ENCODE assay signal across 35 cellular contexts in the genomic region with DNA sequence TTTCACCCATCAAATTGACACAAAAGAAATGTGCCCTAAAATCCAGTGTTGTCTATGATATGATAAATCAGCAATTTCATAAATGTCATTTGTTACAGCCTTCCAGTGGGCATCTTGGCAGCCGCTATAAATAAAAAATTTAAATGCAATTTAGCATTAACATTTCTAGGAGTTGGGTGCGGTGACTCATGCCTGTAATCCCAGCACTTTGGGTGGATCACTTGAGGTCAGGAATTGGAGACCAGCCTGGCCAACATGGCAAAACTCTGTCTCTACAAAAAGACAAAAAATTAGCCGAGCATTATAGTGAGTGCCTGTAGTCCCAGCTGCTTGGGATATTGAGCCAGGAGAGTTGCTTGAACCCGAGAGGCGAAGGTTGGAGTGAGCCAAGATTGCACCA.
A peak's percentile ranks its signal among the peaks of the same experiment; 100 is the strongest.
DNase-seq lines count a peak whose midpoint lies in the region; ATAC-seq and TF ChIP-seq lines count a peak whose summit lies in the region.
"Had no signal": no experiment of that assay in that cellular context is flagged by ENCODE, and none has a peak within 500 bp of the region (broad histone marks: within the 10 kb centered on the region; RNA-seq: fewer than 3 reads in every experiment).

No MANE protein-coding gene starts in this region.

- WGBS in mesendoderm (ENCODE audit: extremely low coverage, insufficient coverage, low lambda C conversion rate): no CpG with 5 or more reads among the region's 5 CpGs

- peaks cover 16% of the 10 kb centered on the region for H3K9me3 Mint-ChIP-seq in CD4-positive, alpha-beta T cell
- H3K9me3 Mint-ChIP-seq: GM23338 had no signal

- no peaks in the 10 kb centered on the region for H3K27me3 ChIP-seq in RWPE2 (ENCODE audit: insufficient read depth, poor library complexity, severe bottlenecking)
- no peaks in the 10 kb centered on the region for H3K27me3 ChIP-seq in mesendoderm (ENCODE audit: insufficient read depth, low read length, poor library complexity)
- no peaks in the 10 kb centered on the region for H3K27me3 ChIP-seq in CD4-positive, alpha-beta T cell (ENCODE audit: control insufficient read depth, insufficient read depth, low read length)
- H3K27me3 ChIP-seq: gastrocnemius medialis, pancreas, SJSA1 had no signal

- no peaks in the 10 kb centered on the region for H3K79me2 ChIP-seq in mesendoderm (ENCODE audit: control insufficient read depth, insufficient read depth, low read length)

- intact Hi-C loops in CD4-positive, alpha-beta T cell (cut with DNase I, micrococcal nuclease): no loop called here

- no peak overlapping the region for H2BK15ac ChIP-seq in mesendoderm (replicated peaks; ENCODE audit: low read depth)

- H2AK5ac ChIP-seq in mesendoderm (ENCODE audit: low read length): no peak overlapping the region

- POLR2A ChIA-PET in CD4-positive, alpha-beta T cell (lab: Charles Lee): interaction anchor here (1.0 kb wide), 1 partner anchor 16 kb away, joined by 3 read pairs; no protein-coding TSS in a partner anchor

- peaks cover 21% of the 10 kb centered on the region for H3K36me3 Mint-ChIP-seq in CD4-positive, alpha-beta T cell (ENCODE audit: low read depth)

- peaks cover 14% of the 10 kb centered on the region for H3K4me1 ChIP-seq in RWPE2 (ENCODE audit: insufficient read depth, poor library complexity, severe bottlenecking)
- no peaks in the 10 kb centered on the region for H3K4me1 ChIP-seq in mesendoderm (ENCODE audit: control insufficient read depth, low read depth, low read length)
- H3K4me1 ChIP-seq: A549, gastrocnemius medialis, pancreas, SJSA1 had no signal

- no peak overlapping the region for H3K4ac ChIP-seq in mesendoderm (ENCODE audit: low read depth, low read length)

- no peak overlapping the region for H3K4me3 Mint-ChIP-seq in CD4-positive, alpha-beta T cell
- H3K4me3 Mint-ChIP-seq: activated B cell treated with CpG ODN at 0.5 μM for 24 hours; activated naive CD8-positive, alpha-beta T cell treated with anti-CD3 and anti-CD28 coated beads, Interleukin-2, amount 10 ng/mL, durations not matched to agents 7 days and 5 days; CD4-positive, CD25-positive, alpha-beta regulatory T cell; effector memory CD8-positive, alpha-beta T cell; GM23338; T-cell had no signal

- H3K36me3 ChIP-seq in RWPE2 (ENCODE audit: low read depth) (no peaks in the 10 kb centered on the region), mesendoderm (ENCODE audit: control insufficient read depth, insufficient read depth, low read length) (no peaks in the 10 kb centered on the region)
- H3K36me3 ChIP-seq: gastrocnemius medialis, pancreas, SJSA1, thoracic aorta had no signal

- H4K5ac ChIP-seq in mesendoderm (ENCODE audit: low read length): no peak overlapping the region

- CTCF ChIA-PET in CD4-positive, alpha-beta T cell (lab: Charles Lee): no interaction called here

- DNase-seq in A172 (ENCODE audit: low spot score) (peak; percentile 48), HT1080 (ENCODE audit: low read depth) (peak; percentile 61), RWPE2 (ENCODE audit: low spot score) (no peak), fibroblast of villous mesenchyme (ENCODE audit: low read depth) (peak; percentile 68), mesendoderm (no peak), epidermal melanocyte (ENCODE audit: insufficient read length, low spot score) (no peak), ecto neural progenitor cell (ENCODE audit: low spot score) (no peak)
- no peak for DNase-seq in CD4-positive, alpha-beta T cell
- DNase-seq: activated B cell treated with CpG ODN at 0.5 μM for 24 hours; activated CD4-positive, alpha-beta T cell treated with anti-CD3 and anti-CD28 coated beads, Interleukin-2, amount 50 U/mL, for 1 hour; activated gamma-delta T cell; activated naive CD8-positive, alpha-beta T cell treated with anti-CD3 and anti-CD28 coated beads, Interleukin-2, amount 10 ng/mL, durations not matched to agents 7 days and 5 days; activated T-cell treated with anti-CD3 and anti-CD28 coated beads, Interleukin-2, amount 50 U/mL, for 1 hour; AML-193; caudate nucleus; CD4-positive, CD25-positive, alpha-beta regulatory T cell; DND-41; effector memory CD8-positive, alpha-beta T cell; gastrocnemius medialis; KBM-7; mucosa of descending colon; NCI-H1417 treated with DMSO at 0.1 percent for 48 hours; NCI-H2081 treated with DMSO at 0.1 percent for 48 hours; NCI-H345; NCI-H748 treated with DMSO at 0.1 percent for 48 hours; pancreas; small intestine; stimulated activated naive CD8-positive, alpha-beta T cell treated with anti-CD3 and anti-CD28 coated beads, Interleukin-15, Interleukin-2, amounts not matched to agents 100 U/mL and 50 U/mL, for 24 hours; T-cell had no signal

- no peak overlapping the region for H2BK5ac ChIP-seq in mesendoderm (ENCODE audit: low read length)

- no peak for TF ChIP-seq CTCF in RWPE2 (IDR thresholded peaks at IDR 0.05; ENCODE audit: poor library complexity, severe bottlenecking)
- no peak for TF ChIP-seq CTCF in fibroblast of villous mesenchyme (IDR thresholded peaks at IDR 0.05; ENCODE audit: insufficient read depth, low read depth, low read length)
- TF ChIP-seq CTCF in CD4-positive, alpha-beta T cell (IDR thresholded peaks at IDR 0.05): no peak

- H4K8ac ChIP-seq in mesendoderm (ENCODE audit: low read depth, low read length): no peak overlapping the region

- no peak overlapping the region for H3K18ac ChIP-seq in mesendoderm (ENCODE audit: low read length)

- no peak overlapping the region for H2BK120ac ChIP-seq in mesendoderm (ENCODE audit: low read depth, low read length)

- H3K56ac ChIP-seq in mesendoderm (ENCODE audit: low read length): no peak overlapping the region

- 0 out of 3 replicates have a peak, but pooled peaks have one; percentile 33 for ATAC-seq in RWPE2 (ENCODE audit: low read depth)
- no peak for ATAC-seq in CD4-positive, alpha-beta T cell (ENCODE audit: poor library complexity)
- ATAC-seq: A549; effector memory CD8-positive, alpha-beta T cell; gastrocnemius medialis; GM23338; mucosa of descending colon; pancreas; stimulated activated naive CD8-positive, alpha-beta T cell treated with anti-CD3 and anti-CD28 coated beads, Interleukin-15, Interleukin-2, amounts not matched to agents 100 U/mL and 50 U/mL, for 24 hours; T-cell had no signal

- no peak overlapping the region for H3K27ac Mint-ChIP-seq in CD4-positive, alpha-beta T cell
- H3K27ac Mint-ChIP-seq: activated B cell treated with CpG ODN at 0.5 μM for 24 hours; activated naive CD8-positive, alpha-beta T cell treated with anti-CD3 and anti-CD28 coated beads, Interleukin-2, amount 10 ng/mL, durations not matched to agents 7 days and 5 days; CD4-positive, CD25-positive, alpha-beta regulatory T cell; effector memory CD8-positive, alpha-beta T cell; GM23338; T-cell had no signal

- peaks cover 4% of the 10 kb centered on the region for H3K9me3 ChIP-seq in RWPE2 (ENCODE audit: severe bottlenecking)
- peaks cover 24% of the 10 kb centered on the region for H3K9me3 ChIP-seq in CD4-positive, alpha-beta T cell (ENCODE audit: control insufficient read depth, low read length)
- H3K9me3 ChIP-seq: A549, gastrocnemius medialis, pancreas, SJSA1, thoracic aorta had no signal

- no peak overlapping the region for H3K23ac ChIP-seq in mesendoderm (ENCODE audit: low read length)

- peak overlapping the region; percentile 2 for H3K27ac ChIP-seq in RWPE2 (ENCODE audit: poor library complexity, severe bottlenecking)
- no peak overlapping the region for H3K27ac ChIP-seq in mesendoderm (ENCODE audit: low read depth, low read length)
- no peak overlapping the region for H3K27ac ChIP-seq in CD4-positive, alpha-beta T cell (ENCODE audit: low read depth, low read length)
- H3K27ac ChIP-seq: A549, coronary artery, gastrocnemius medialis, pancreas, SJSA1, thoracic aorta had no signal

- no peaks in the 10 kb centered on the region for H3K27me3 Mint-ChIP-seq in CD4-positive, alpha-beta T cell
- H3K27me3 Mint-ChIP-seq: activated B cell treated with CpG ODN at 0.5 μM for 24 hours; effector memory CD8-positive, alpha-beta T cell; T-cell had no signal

- no peak overlapping the region for H3K4me3 ChIP-seq in RWPE2 (ENCODE audit: severe bottlenecking)
- no peak overlapping the region for H3K4me3 ChIP-seq in fibroblast of villous mesenchyme (ENCODE audit: low read depth, low read length)
- no peak overlapping the region for H3K4me3 ChIP-seq in mesendoderm (ENCODE audit: low read length)
- H3K4me3 ChIP-seq: A549, coronary artery, gastrocnemius medialis, GM23338, lung, mucosa of descending colon, pancreas, SJSA1, thoracic aorta had no signal

- peaks cover 8% of the 10 kb centered on the region for H3K4me1 Mint-ChIP-seq in CD4-positive, alpha-beta T cell (ENCODE audit: low read depth)
- H3K4me1 Mint-ChIP-seq: activated B cell treated with CpG ODN at 0.5 μM for 24 hours had no signal

- H3K4me2 ChIP-seq in mesendoderm (ENCODE audit: low read length): no peak overlapping the region
- H3K4me2 ChIP-seq: A549, GM23338 had no signal

- no peak overlapping the region for H3K9ac ChIP-seq in mesendoderm (ENCODE audit: low read length)

- no peaks in the 10 kb centered on the region for H3K79me1 ChIP-seq in mesendoderm (ENCODE audit: low read length)

Comparison
In these comparisons a context has a peak if more than half of its experiments do, and no peak if none do; other contexts are left out.
1. DNase-seq: peak in A172 (single experiment), HT1080 (single experiment) and fibroblast of villous mesenchyme (single experiment); none in RWPE2 (single experiment), mesendoderm (single experiment), CD4-positive, alpha-beta T cell (0 of 10), epidermal melanocyte (single experiment) and ecto neural progenitor cell (single experiment).